In the genomic region with DNA sequence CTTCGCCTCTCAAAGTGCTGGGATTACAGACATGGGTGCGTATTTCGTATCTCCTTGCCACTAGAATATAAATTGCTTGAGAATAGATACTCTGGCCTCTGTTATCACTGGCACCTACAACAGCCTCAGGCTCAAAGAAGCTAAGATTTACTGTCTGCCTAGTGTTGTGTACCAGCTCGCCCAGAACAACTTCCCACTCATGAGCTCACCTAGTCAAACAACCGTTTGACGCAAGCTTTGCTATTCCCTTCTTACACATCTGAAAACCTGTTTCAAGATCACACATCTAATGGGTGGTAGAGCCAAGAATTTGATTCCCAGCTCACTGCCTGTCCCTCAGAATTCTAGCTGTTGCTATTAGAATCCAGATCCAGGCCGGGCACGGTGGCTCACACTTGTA, we compare ENCODE assay signal across 30 cellular contexts. TPM values are rescaled to one million over a fixed set of nuclear protein-coding genes. Genes with fewer than 3 reads are reported as not detected.
DNase-seq lines count a peak whose midpoint lies in the region; ATAC-seq, FAIRE-seq and TF ChIP-seq lines count a peak whose summit lies in the region.
"Had no signal": no experiment of that assay in that cellular context is flagged by ENCODE, and none has a peak within 500 bp of the region (broad histone marks: within the 10 kb centered on the region; RNA-seq: fewer than 3 reads in every experiment).

No MANE protein-coding gene starts in this region.

- H2AK9ac ChIP-seq in IMR-90 (replicated peaks; ENCODE audit: low read depth, low read length, poor library complexity) = no peak overlapping the region

- no peaks in the 10 kb centered on the region for H4K20me1 ChIP-seq in IMR-90 (ENCODE audit: insufficient read depth, low read length)
- H4K20me1 ChIP-seq: BLaER1 had no signal

- POLR2A ChIA-PET in IMR-90 (lab: Charles Lee; ENCODE audit: unreplicated experiment) = no interaction called here

- H3K36me3 Mint-ChIP-seq in Calu3 (ENCODE audit: insufficient read depth, unreplicated experiment) = no peaks in the 10 kb centered on the region

- 96% methylated on average over 4 of the region's 8 CpGs; no CpG with 5 or more reads in 1 of the 2 experiments for WGBS in IMR-90 (ENCODE audit: extremely low coverage in 2 of 2, insufficient read length in 1 of 2), 2 experiments

- no peak for TF ChIP-seq POLR2A in IMR-90 (IDR thresholded peaks at IDR 0.05; ENCODE audit: low read depth, low read length)
- no peak for TF ChIP-seq POLR2A in vagina (IDR thresholded peaks at IDR 0.05)

- H2BK5ac ChIP-seq in IMR-90 (ENCODE audit: low read depth, low read length, poor library complexity, severe bottlenecking) = peak overlapping the region; percentile 73

- TF ChIP-seq RAD21 in IMR-90 (IDR thresholded peaks at IDR 0.05; ENCODE audit: low read length) = no peak

- H2BK20ac ChIP-seq in IMR-90 (ENCODE audit: low read depth, low read length) = peak overlapping the region; percentile 99

- no peak overlapping the region for H3K56ac ChIP-seq in IMR-90 (ENCODE audit: extremely low read depth, insufficient read depth, low read length)

- dilution Hi-C loops in IMR-90 (cut with HindIII; ENCODE audit: low sequenced_read_pairs, unreplicated experiment) = no loop called here

- H3K9me1 ChIP-seq in IMR-90 (ENCODE audit: insufficient read depth, low read length) = peaks cover 22% of the 10 kb centered on the region

- H3K36me3 ChIP-seq in IMR-90 (ENCODE audit: control insufficient read depth, insufficient read depth, low read length) (peaks cover 5% of the 10 kb centered on the region; the same call in 1 of the 2 replicates), bronchial epithelial cell (ENCODE audit: control insufficient read depth, insufficient read depth, low read length) (peaks cover 11% of the 10 kb centered on the region), vagina (peaks cover 0 to 25% of the 10 kb centered on the region in 2 donors)
- H3K36me3 ChIP-seq: Peyer's patch had no signal

- H3K9ac ChIP-seq in IMR-90 (ENCODE audit: low read depth, low read length) = no peak overlapping the region
- H3K9ac ChIP-seq: BLaER1, KMS-11 had no signal

- intact Hi-C loops in IMR-90 (cut with micrococcal nuclease) = no loop called here
- intact Hi-C loops in vagina (cut with DNase I) = no loop called here
- intact Hi-C loops in Calu3 (cut with micrococcal nuclease; ENCODE audit: unreplicated experiment) = no loop called here

- FAIRE-seq in bronchial epithelial cell (lab: Jason Lieb, UNC) = no peak
- FAIRE-seq: A204.1, GM12878 had no signal

- no peak for ATAC-seq in IMR-90 (ENCODE audit: low read depth)
- ATAC-seq in GM21515 (IDR thresholded peaks at IDR 0.05; ENCODE audit: unreplicated experiment) = no peak
- ATAC-seq: GM12878, HCT116, SK-N-SH treated with all-trans-retinoic acid at 6 μM for 48 hours had no signal

- no peak overlapping the region for H3K27ac Mint-ChIP-seq in Calu3 (ENCODE audit: unreplicated experiment)
- H3K27ac Mint-ChIP-seq: CD4-positive, alpha-beta T cell; GM23338 had no signal

- peaks cover 4% of the 10 kb centered on the region for H3K4me1 Mint-ChIP-seq in Calu3 (ENCODE audit: low read depth, unreplicated experiment)

- H3K9me3 Mint-ChIP-seq in Calu3 (ENCODE audit: low read depth, unreplicated experiment) = peaks cover 3% of the 10 kb centered on the region
- H3K9me3 Mint-ChIP-seq: GM23338, IgD-negative memory B cell had no signal

- no peak overlapping the region for H3K4me3 Mint-ChIP-seq in Calu3 (ENCODE audit: low read depth, unreplicated experiment)
- H3K4me3 Mint-ChIP-seq: CD4-positive, alpha-beta T cell; IgD-negative memory B cell had no signal

- no TSS peak for BruUV-seq in IMR-90 (replicated peaks; lab: Mats Ljungman, UMichigan)
- BruUV-seq in Calu3 (replicated peaks; lab: Mats Ljungman, UMichigan) = no TSS peak

- peak overlapping the region; percentile 83 for H3K23ac ChIP-seq in IMR-90 (ENCODE audit: low read depth, low read length)

- H4K8ac ChIP-seq in IMR-90 (ENCODE audit: low read depth in 2 of 2, low read length in 2 of 2) = peak overlapping the region in 1 of 2 experiments; percentile 81; a peak in 1 of 4 replicates

- H3K27me3 Mint-ChIP-seq in Calu3 (ENCODE audit: unreplicated experiment) = peaks cover 53% of the 10 kb centered on the region
- H3K27me3 Mint-ChIP-seq: CD4-positive, alpha-beta T cell; IgD-negative memory B cell had no signal

- peak overlapping the region; percentile 66; the same call in 1 of the 2 replicates for H4K5ac ChIP-seq in IMR-90 (ENCODE audit: low read depth, low read length)

- H3K18ac ChIP-seq in IMR-90 (ENCODE audit: low read depth, low read length) = no peak overlapping the region

- CTCF ChIA-PET in IMR-90 (lab: Yijun Ruan, JAX) = no interaction called here
- CTCF ChIA-PET in Calu3 (lab: Charles Lee) = interaction anchor here (0.7 kb wide), 1 partner anchor 12 kb away, joined by 4 read pairs; no protein-coding TSS in a partner anchor

- TF ChIP-seq CTCF in IMR-90 (conservative IDR thresholded peaks at IDR 0.05; ENCODE audit: low read depth, low read length) = no peak
- TF ChIP-seq CTCF in bronchial epithelial cell (IDR thresholded peaks at IDR 0.05; ENCODE audit: insufficient read depth, low read length, severe bottlenecking) = no peak
- no peak for TF ChIP-seq CTCF in vagina (IDR thresholded peaks at IDR 0.05)
- no peak for TF ChIP-seq CTCF in Calu3 (IDR thresholded peaks at IDR 0.05; ENCODE audit: unreplicated experiment)

- peak overlapping the region; percentile 95; the same call in 1 of the 2 replicates for H2AK5ac ChIP-seq in IMR-90 (ENCODE audit: low read depth, low read length)

- H2AFZ ChIP-seq in IMR-90 (replicated peaks; ENCODE audit: low read length, poor library complexity) = no peak overlapping the region
- H2AFZ ChIP-seq: GM23338 had no signal

- H3K9me3 ChIP-seq in IMR-90 (ENCODE audit: control insufficient read depth, insufficient read depth, low read length) (no peaks in the 10 kb centered on the region), vagina (no peaks in the 10 kb centered on the region)
- H3K9me3 ChIP-seq: Peyer's patch had no signal

- H4K91ac ChIP-seq in IMR-90 (ENCODE audit: insufficient read depth, low read depth, low read length) = peak overlapping the region; percentile 90

- H3K4me2 ChIP-seq in IMR-90 (ENCODE audit: low read depth, low read length) = no peak overlapping the region
- H3K4me2 ChIP-seq: BLaER1, KMS-11 had no signal

- no peak overlapping the region for H3K4me3 ChIP-seq in IMR-90 (ENCODE audit: insufficient read depth, low read depth, low read length)
- H3K4me3 ChIP-seq in bronchial epithelial cell (ENCODE audit: low read depth, low read length) = no peak overlapping the region
- no peak overlapping the region for H3K4me3 ChIP-seq in vagina
- H3K4me3 ChIP-seq: BLaER1, GM12878, Peyer's patch had no signal

- H3K4me1 ChIP-seq in IMR-90 (ENCODE audit: control insufficient read depth, insufficient read depth, low read length) (peaks cover 15% of the 10 kb centered on the region), vagina (no peaks in the 10 kb centered on the region)
- H3K4me1 ChIP-seq: Peyer's patch had no signal

- peak overlapping the region; percentile 81; the same call in 1 of the 3 replicates for H2BK15ac ChIP-seq in IMR-90 (ENCODE audit: low read depth, low read length)

- DNase-seq in IMR-90 (no peak), bronchial epithelial cell (ENCODE audit: low read depth) (peak; percentile 87), islet precursor cell (peak; percentile 49), vagina (ENCODE audit: extremely low spot score in 2 of 2) (no peak), Calu3 (no peak), MV-4-11 (lab: John Stamatoyannopoulos, UW) (no peak)
- DNase-seq: CD4-positive, alpha-beta T cell; DMS79; EL; GDM1; MM.1S; NCI-H1048; NCI-H1417; NCI-H187; NCI-H2081 treated with DMSO at 0.1 percent for 48 hours; NCI-H2171; NCI-H226; NCI-H510A; NCI-H69; SIG-M5 had no signal

- H3K27ac ChIP-seq in IMR-90 (ENCODE audit: insufficient read depth, low read length) (no peak overlapping the region), vagina (peak overlapping the region; percentile 13)
- H3K27ac ChIP-seq: BLaER1, KMS-11 had no signal

- peak overlapping the region; percentile 99 for H2BK120ac ChIP-seq in IMR-90 (ENCODE audit: low read depth, low read length)

- peak overlapping the region; percentile 67; the same call in 1 of the 2 replicates for H3K14ac ChIP-seq in IMR-90 (replicated peaks; ENCODE audit: low read depth, low read length)

- H3K4ac ChIP-seq in IMR-90 (ENCODE audit: low read depth, low read length) = peak overlapping the region; percentile 100

- no peaks in the 10 kb centered on the region for H3K27me3 ChIP-seq in IMR-90 (ENCODE audit: control insufficient read depth, insufficient read depth, low read length)
- no peaks in the 10 kb centered on the region for H3K27me3 ChIP-seq in bronchial epithelial cell (ENCODE audit: control insufficient read depth, insufficient read depth, low read length)
- H3K27me3 ChIP-seq in vagina = no peaks in the 10 kb centered on the region
- H3K27me3 ChIP-seq: BLaER1, Peyer's patch had no signal

- H3K79me1 ChIP-seq in IMR-90 (ENCODE audit: low read depth in 1 of 2, low read length in 2 of 2) = peaks cover 9 to 17% of the 10 kb centered on the region in 2 experiments

- in situ Hi-C loops in IMR-90 (cut with MboI; ENCODE audit: low sequenced_read_pairs) = no loop called here

TF ChIP-seq in IMR-90, 13 proteins besides CTCF, POLR2A, EP300 and RAD21 (continues in another document):
- no peak for TF ChIP-seq CHD1 (IDR thresholded peaks at IDR 0.05; ENCODE audit: low read depth, low read length)
- TF ChIP-seq RCOR1 (IDR thresholded peaks at IDR 0.05; ENCODE audit: insufficient replicate concordance, low read length) = no peak

RNA-seq across cellular contexts. Expression of gene MIS12, which starts 24.4 kb away (rescaled TPM):
- 11.7 and 18.1 TPM in 2 replicates for total RNA-seq in IMR-90 (2012; rRNA removed)
- 5.7 and 7.5 TPM in 2 replicates for polyA plus RNA-seq in IMR-90 (2012; rRNA removed)
- 1.5 and 1.8 TPM in 2 replicates for polyA plus RNA-seq in IMR-90 (2012; cell fraction: cytosol; rRNA removed)
- 1.7 and 10.0 TPM in 2 replicates for polyA plus RNA-seq in IMR-90 (2012; cell fraction: nucleus; rRNA removed; ENCODE audit: low replicate concordance)
- 33.4 and 40.3 TPM in 2 replicates for total RNA-seq in bronchial epithelial cell
- 9.3 TPM for total RNA-seq in vagina
- total RNA-seq in Calu3 (2022) = 13.6 and 15.9 TPM in 2 replicates

RNA-seq across cellular contexts. Expression of gene DERL2, which starts 24.8 kb away (rescaled TPM):
- 27.4 and 52.8 TPM in 2 replicates for total RNA-seq in IMR-90 (2012; rRNA removed)
- 44.1 and 44.2 TPM in 2 replicates for polyA plus RNA-seq in IMR-90 (2012; rRNA removed)
- 19.6 and 25.7 TPM in 2 replicates for polyA plus RNA-seq in IMR-90 (2012; cell fraction: cytosol; rRNA removed)
- 14.2 and 58.1 TPM in 2 replicates for polyA plus RNA-seq in IMR-90 (2012; cell fraction: nucleus; rRNA removed; ENCODE audit: low replicate concordance)
- 19.8 and 35.0 TPM in 2 replicates for total RNA-seq in bronchial epithelial cell
- 23.1 TPM for total RNA-seq in vagina
- total RNA-seq in Calu3 (2022) = 52.4 and 56.7 TPM in 2 replicates

RNA-seq across cellular contexts. Expression of gene DHX33, which starts 42.0 kb away (rescaled TPM):
- total RNA-seq in IMR-90 (2012; rRNA removed) (13.1 and 14.0 TPM in 2 replicates), bronchial epithelial cell (9.1 and 11.1 TPM in 2 replicates), vagina (14.0 TPM), Calu3 (2022) (17.5 and 19.0 TPM in 2 replicates)
- polyA plus RNA-seq in IMR-90 (2012; rRNA removed) = 16.1 and 17.2 TPM in 2 replicates
- polyA plus RNA-seq in IMR-90 (2012; cell fraction: cytosol; rRNA removed) = 6.7 and 7.3 TPM in 2 replicates
- polyA plus RNA-seq in IMR-90 (2012; cell fraction: nucleus; rRNA removed; ENCODE audit: low replicate concordance) = 21.5 and 24.7 TPM in 2 replicates

Comparison
In these comparisons a context has a peak if more than half of its experiments do, and no peak if none do; other contexts are left out.
1. DNase-seq: peak in bronchial epithelial cell (single experiment) and islet precursor cell (single experiment); none in IMR-90 (single experiment), vagina (0 of 2), Calu3 (single experiment) and MV-4-11 (single experiment).